In the genomic region with DNA sequence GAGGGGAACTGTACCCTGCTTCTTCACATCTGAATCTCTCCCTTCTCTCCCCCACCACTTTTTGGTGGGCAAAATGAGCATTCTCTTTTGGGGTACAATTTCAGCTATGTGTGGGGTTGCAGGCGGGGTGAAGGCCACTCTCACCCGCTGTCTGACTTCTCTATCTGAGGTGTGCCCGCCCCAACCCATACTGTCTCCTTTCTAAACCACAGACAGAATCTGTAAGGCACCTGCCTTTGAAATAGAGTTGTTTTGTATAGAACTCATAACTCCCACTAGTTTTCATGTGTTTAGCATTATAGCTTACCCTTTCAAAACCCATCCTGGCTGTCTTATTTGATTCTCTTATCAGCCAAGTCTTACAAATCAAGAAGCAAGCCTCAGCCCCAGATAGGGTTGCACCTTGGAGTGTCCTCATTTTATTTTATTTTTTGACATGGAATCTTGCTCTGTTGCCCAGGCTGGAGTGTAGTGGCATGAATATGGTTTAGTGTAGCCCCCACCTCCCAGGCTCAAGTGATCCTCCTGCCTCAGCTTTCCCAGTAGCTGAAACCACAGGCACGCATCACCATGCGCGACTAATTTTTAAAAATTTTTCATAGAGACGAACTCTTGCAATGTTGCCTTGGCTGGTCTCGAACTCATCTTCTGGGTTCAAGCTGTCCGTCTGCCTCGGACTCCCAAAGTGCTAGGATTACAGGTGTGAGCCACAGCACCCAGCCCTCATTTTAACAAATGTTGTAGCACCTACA, we compare ENCODE assay signal across 8 cellular contexts. TPM values are rescaled to one million over a fixed set of nuclear protein-coding genes. Genes with fewer than 3 reads are reported as not detected.
DNase-seq lines count a peak whose midpoint lies in the region; ATAC-seq, FAIRE-seq and TF ChIP-seq lines count a peak whose summit lies in the region.

No MANE protein-coding gene starts in this region.

- DNase-seq in A549 (ENCODE audit: low read depth in 1 of 2, low spot score in 1 of 2) (no peak), lung (ENCODE audit: low spot score) (no peak), NCI-H82 (lab: John Stamatoyannopoulos, UW) (no peak), HPDE6-E6E7 (ENCODE audit: extremely low spot score) (no peak), left colon (no peak)
- no peak for DNase-seq in activated T-helper 1 cell treated with anti-CD3 and anti-CD28 coated beads, Interleukin-12 subunit alpha, Interleukin-12 subunit beta, Interleukin-2, Interleukin-4 antibody, amounts not matched to agents 30 ng/mL and 10 ng/mL and 1 ng/mL, durations not matched to agents 14 hours and 24 hours and 36 hours (ENCODE audit: low spot score)

- peak overlapping the region; percentile 93; the same call in 1 of the 3 replicates for H3K4me2 ChIP-seq in A549

- H3K4me3 Mint-ChIP-seq in activated T-helper 1 cell treated with anti-CD3 and anti-CD28 coated beads, Interleukin-12 subunit alpha, Interleukin-12 subunit beta, Interleukin-2, Interleukin-4 antibody, amounts not matched to agents 30 ng/mL and 10 ng/mL and 1 ng/mL, durations not matched to agents 14 hours and 24 hours and 36 hours: peak overlapping the region; percentile 78

- no peak for TF ChIP-seq POLR2A in A549 (IDR thresholded peaks at IDR 0.05; ENCODE audit: low read length)

- H3K27ac Mint-ChIP-seq in activated T-helper 1 cell treated with anti-CD3 and anti-CD28 coated beads, Interleukin-12 subunit alpha, Interleukin-12 subunit beta, Interleukin-2, Interleukin-4 antibody, amounts not matched to agents 30 ng/mL and 10 ng/mL and 1 ng/mL, durations not matched to agents 14 hours and 24 hours and 36 hours: peak overlapping the region; percentile 93

- no peaks in the 10 kb centered on the region for H3K9me3 Mint-ChIP-seq in activated T-helper 1 cell treated with anti-CD3 and anti-CD28 coated beads, Interleukin-12 subunit alpha, Interleukin-12 subunit beta, Interleukin-2, Interleukin-4 antibody, amounts not matched to agents 30 ng/mL and 10 ng/mL and 1 ng/mL, durations not matched to agents 14 hours and 24 hours and 36 hours

- TF ChIP-seq CTCF in A549 (IDR thresholded peaks at IDR 0.05) (no peak), lung (IDR thresholded peaks at IDR 0.05; ENCODE audit: control extremely low read depth, extremely low read depth) (no peak)

- peak overlapping the region in 1 of 2 experiments; percentile 100; a peak in 3 of 6 replicates for H3K27ac ChIP-seq in A549
- peak overlapping the region; percentile 84 to 87 for H3K27ac ChIP-seq in lung (ENCODE audit: low read depth in 1 of 2, low read length in 1 of 2)

- H3K27me3 Mint-ChIP-seq in activated T-helper 1 cell treated with anti-CD3 and anti-CD28 coated beads, Interleukin-12 subunit alpha, Interleukin-12 subunit beta, Interleukin-2, Interleukin-4 antibody, amounts not matched to agents 30 ng/mL and 10 ng/mL and 1 ng/mL, durations not matched to agents 14 hours and 24 hours and 36 hours (ENCODE audit: insufficient read depth): no peaks in the 10 kb centered on the region

- POLR2A ChIA-PET in A549 (lab: Yijun Ruan, JAX): interaction anchor here (1.1 kb wide), 1 partner anchor 40 kb away, joined by 3 read pairs; no protein-coding TSS in a partner anchor

- ATAC-seq in A549: no peak
- peak; percentile 48 for ATAC-seq in HG02759 (IDR thresholded peaks at IDR 0.05; ENCODE audit: unreplicated experiment)
- no peak for ATAC-seq in lung (ENCODE audit: insufficient read depth, low FRiP score)
- no peak for ATAC-seq in left colon
- ATAC-seq in HG02884 (IDR thresholded peaks at IDR 0.05; ENCODE audit: unreplicated experiment): no peak

- peaks cover 0 to 11% of the 10 kb centered on the region in 2 donors for H3K36me3 ChIP-seq in lung (ENCODE audit: control insufficient read depth in 2 of 2, insufficient read depth in 2 of 2, low read length in 2 of 2)

- intact Hi-C loops in activated T-helper 1 cell treated with anti-CD3 and anti-CD28 coated beads, Interleukin-12 subunit alpha, Interleukin-12 subunit beta, Interleukin-2, Interleukin-4 antibody, amounts not matched to agents 30 ng/mL and 10 ng/mL and 1 ng/mL, durations not matched to agents 14 hours and 24 hours and 36 hours (cut with micrococcal nuclease): loop anchor here (1.0 to 10.0 kb wide), 2 partner anchors 27 to 1221 kb away; no protein-coding TSS in a partner anchor
- intact Hi-C loops in left colon (cut with DNase I, micrococcal nuclease): no loop called here

- H3K9me3 ChIP-seq in A549: no peaks in the 10 kb centered on the region
- H3K9me3 ChIP-seq in lung (ENCODE audit: control insufficient read depth in 2 of 2, insufficient read depth in 1 of 2, low read length in 1 of 2): no peaks in the 10 kb centered on the region

- H3K36me3 Mint-ChIP-seq in activated T-helper 1 cell treated with anti-CD3 and anti-CD28 coated beads, Interleukin-12 subunit alpha, Interleukin-12 subunit beta, Interleukin-2, Interleukin-4 antibody, amounts not matched to agents 30 ng/mL and 10 ng/mL and 1 ng/mL, durations not matched to agents 14 hours and 24 hours and 36 hours (ENCODE audit: low read depth): peaks cover 29% of the 10 kb centered on the region

- no peaks in the 10 kb centered on the region for H3K27me3 ChIP-seq in lung (ENCODE audit: control insufficient read depth, insufficient read depth)

- no peak for TF ChIP-seq RAD21 in A549 (conservative IDR thresholded peaks at IDR 0.05 in 1 of 2, IDR thresholded peaks at IDR 0.05 in 1 of 2)

- peaks cover 99% of the 10 kb centered on the region for H3K4me1 ChIP-seq in A549
- H3K4me1 ChIP-seq in lung (ENCODE audit: control insufficient read depth in 2 of 2, insufficient read depth in 2 of 2, low read length in 2 of 2): peaks cover 38 to 51% of the 10 kb centered on the region in 2 donors

- WGBS in A549 (ENCODE audit: missing lambda C conversion rate): 92% methylated on average over 10 of the region's 10 CpGs
- 66 to 75% methylated on average over 10 of the region's 10 CpGs for WGBS in lung, 2 donors

- peaks cover 96% of the 10 kb centered on the region for H3K4me1 Mint-ChIP-seq in activated T-helper 1 cell treated with anti-CD3 and anti-CD28 coated beads, Interleukin-12 subunit alpha, Interleukin-12 subunit beta, Interleukin-2, Interleukin-4 antibody, amounts not matched to agents 30 ng/mL and 10 ng/mL and 1 ng/mL, durations not matched to agents 14 hours and 24 hours and 36 hours (ENCODE audit: low read depth)

- CTCF ChIA-PET in A549 (lab: Yijun Ruan, JAX): interaction anchor here (0.8 to 38.6 kb wide), 4 partner anchors 9 to 40 kb away, joined by 3 to 928 read pairs (median 10); no protein-coding TSS in a partner anchor

- no peak for FAIRE-seq in A549 (lab: Jason Lieb, UNC)

- TF ChIP-seq EP300 in A549 (IDR thresholded peaks at IDR 0.05): no peak

- H3K4me3 ChIP-seq in A549 (no peak overlapping the region), lung (no peak overlapping the region)

TF ChIP-seq in A549, 52 proteins besides CTCF, POLR2A, EP300 and RAD21:
- no peak for TF ChIP-seq BHLHE40 (IDR thresholded peaks at IDR 0.05; ENCODE audit: low read depth, low read length)
- TF ChIP-seq MAFK (IDR thresholded peaks at IDR 0.05; ENCODE audit: partially characterized antibody): no peak
- TF ChIP-seq POLR2AphosphoS2 (conservative IDR thresholded peaks at IDR 0.05; ENCODE audit: low read length): no peak

RNA-seq across cellular contexts. Expression of a gene that starts 11.9 kb away (rescaled TPM):
- 87.0 and 97.1 TPM in 2 replicates for polyA plus RNA-seq in A549 (2011; rRNA removed)
- polyA plus RNA-seq in A549 (2012; cell fraction: cytosol; rRNA removed): 119 and 152 TPM in 2 replicates
- polyA plus RNA-seq in A549 (2012; cell fraction: nucleus; rRNA removed): 147 and 164 TPM in 2 replicates
- 101 to 124 TPM (median 121 TPM) in 3 replicates for polyA plus RNA-seq in A549 (2017; fragmentation: RNase III; extraction: RNeasy Plus Mini Kit Qiagen cat#74134 plus additional on column Dnase treatment)
- 68.4 and 91.9 TPM in 2 replicates for polyA minus RNA-seq in A549 (2011; rRNA and poly(A)+ RNA removed)
- total RNA-seq in activated T-helper 1 cell treated with anti-CD3 and anti-CD28 coated beads, Interleukin-12 subunit alpha, Interleukin-12 subunit beta, Interleukin-2, Interleukin-4 antibody, amounts not matched to agents 30 ng/mL and 10 ng/mL and 1 ng/mL, durations not matched to agents 14 hours and 24 hours and 36 hours: 75.4 and 81.9 TPM in 2 replicates
- total RNA-seq in lung: 100 to 1,000 TPM in 1 of 2 donors, 10 to 100 TPM in 1; 67.3 to 164 TPM
- polyA plus RNA-seq in lung: 100 to 1,000 TPM in 1 of 2 donors, 10 to 100 TPM in 1; 40.9 to 187 TPM
- 10 to 100 TPM; 85.6 TPM for total RNA-seq in left colon

RNA-seq across cellular contexts. Expression of a gene that starts 57.7 kb away (rescaled TPM):
- polyA plus RNA-seq in A549 (2011; rRNA removed): 47.6 and 59.3 TPM in 2 replicates
- polyA plus RNA-seq in A549 (2012; cell fraction: cytosol; rRNA removed): 18.2 and 20.7 TPM in 2 replicates
- polyA plus RNA-seq in A549 (2012; cell fraction: nucleus; rRNA removed): 4.5 and 5.5 TPM in 2 replicates
- polyA plus RNA-seq in A549 (2017; fragmentation: RNase III; extraction: RNeasy Plus Mini Kit Qiagen cat#74134 plus additional on column Dnase treatment): 40.6 to 55.0 TPM (median 47.7 TPM) in 3 replicates
- polyA minus RNA-seq in A549 (2011; rRNA and poly(A)+ RNA removed): 8.9 and 9.1 TPM in 2 replicates
- 11.9 and 13.2 TPM in 2 replicates for total RNA-seq in activated T-helper 1 cell treated with anti-CD3 and anti-CD28 coated beads, Interleukin-12 subunit alpha, Interleukin-12 subunit beta, Interleukin-2, Interleukin-4 antibody, amounts not matched to agents 30 ng/mL and 10 ng/mL and 1 ng/mL, durations not matched to agents 14 hours and 24 hours and 36 hours
- 10 to 100 TPM; 42.8 to 59.5 TPM for total RNA-seq in lung
- 10 to 100 TPM; 18.2 to 31.2 TPM for polyA plus RNA-seq in lung
- 100 to 1,000 TPM in 1 of 2 donors, 10 to 100 TPM in 1; 97.6 to 108 TPM for total RNA-seq in left colon
